19 cellular contexts compared by ENCODE assay signal in genomic region chr12:51910691-51911090, GRCh38. TPM values are rescaled to one million over a fixed set of nuclear protein-coding genes. Genes with fewer than 3 reads are reported as not detected.
DNase-seq lines count a peak whose midpoint lies in the region; ATAC-seq and TF ChIP-seq lines count a peak whose summit lies in the region.
"Had no signal": no experiment of that assay in that cellular context is flagged by ENCODE, and none has a peak within 500 bp of the region (broad histone marks: within the 10 kb centered on the region; RNA-seq: fewer than 3 reads in every experiment).

No MANE protein-coding gene starts in this region.

- H3K56ac ChIP-seq in mesendoderm (ENCODE audit: low read length) = no peak overlapping the region

- no peak overlapping the region for H3K4ac ChIP-seq in mesendoderm (ENCODE audit: low read depth, low read length)

- intact Hi-C loops in colonic mucosa (cut with DNase I) (no loop called here), left ventricle myocardium superior (cut with micrococcal nuclease) (no loop called here), upper lobe of right lung (cut with DNase I) (no loop called here)

- H3K79me2 ChIP-seq in osteoblast (ENCODE audit: insufficient read depth, low read length) (no peaks in the 10 kb centered on the region), mesendoderm (ENCODE audit: control insufficient read depth, insufficient read depth, low read length) (no peaks in the 10 kb centered on the region)

- H2BK120ac ChIP-seq in mesendoderm (ENCODE audit: low read depth, low read length) = no peak overlapping the region

- no peak overlapping the region for H3K23ac ChIP-seq in mesendoderm (ENCODE audit: low read length)

- H3K36me3 ChIP-seq in colonic mucosa (peaks cover 2% of the 10 kb centered on the region), osteoblast (ENCODE audit: insufficient read depth, low read length) (no peaks in the 10 kb centered on the region), upper lobe of right lung (peaks cover 9% of the 10 kb centered on the region), mesendoderm (ENCODE audit: control insufficient read depth, insufficient read depth, low read length) (no peaks in the 10 kb centered on the region)
- H3K36me3 ChIP-seq: HAP-1 had no signal

- H3K27me3 ChIP-seq in colonic mucosa = no peaks in the 10 kb centered on the region
- no peaks in the 10 kb centered on the region for H3K27me3 ChIP-seq in osteoblast (ENCODE audit: insufficient read depth, low read length)
- no peaks in the 10 kb centered on the region for H3K27me3 ChIP-seq in upper lobe of right lung
- no peaks in the 10 kb centered on the region for H3K27me3 ChIP-seq in mesendoderm (ENCODE audit: insufficient read depth, low read length, poor library complexity)

- no peak overlapping the region for H3K18ac ChIP-seq in mesendoderm (ENCODE audit: low read length)

- H3K79me1 ChIP-seq in mesendoderm (ENCODE audit: low read length) = no peaks in the 10 kb centered on the region

- no peak overlapping the region for H2AK5ac ChIP-seq in mesendoderm (ENCODE audit: low read length)

- ATAC-seq in left ventricle myocardium superior (peak; percentile 3), upper lobe of right lung (no peak)
- ATAC-seq: K562; naive thymus-derived CD8-positive, alpha-beta T cell had no signal

- H3K27ac ChIP-seq in colonic mucosa (peak overlapping the region; percentile 50), osteoblast (ENCODE audit: low read depth, low read length) (peak overlapping the region; percentile 11), upper lobe of right lung (peak overlapping the region; percentile 86), mesendoderm (ENCODE audit: low read depth, low read length) (no peak overlapping the region)
- H3K27ac ChIP-seq: epithelial cell of prostate had no signal

- H3K9ac ChIP-seq in colonic mucosa (ENCODE audit: low read depth in 2 of 2, low read length in 2 of 2) = peak overlapping the region; percentile 9 to 38
- no peak overlapping the region for H3K9ac ChIP-seq in mesendoderm (ENCODE audit: low read length)

- H4K8ac ChIP-seq in mesendoderm (ENCODE audit: low read depth, low read length) = no peak overlapping the region

- H3K4me3 ChIP-seq in colonic mucosa (no peak overlapping the region), osteoblast (ENCODE audit: insufficient read depth, low read length) (no peak overlapping the region), upper lobe of right lung (peak overlapping the region; percentile 58), mesendoderm (ENCODE audit: low read length) (no peak overlapping the region)
- H3K4me3 ChIP-seq: HAP-1, K562 had no signal

- H2AFZ ChIP-seq in osteoblast (ENCODE audit: low read length) = no peak overlapping the region

- peak overlapping the region; percentile 82 for H3K4me2 ChIP-seq in osteoblast (ENCODE audit: insufficient read depth, low read length)
- no peak overlapping the region for H3K4me2 ChIP-seq in mesendoderm (ENCODE audit: low read length)

- no peak for TF ChIP-seq CTCF in colonic mucosa (IDR thresholded peaks at IDR 0.05)
- TF ChIP-seq CTCF in osteoblast (IDR thresholded peaks at IDR 0.05; ENCODE audit: extremely low read depth, low read depth, low read length) = no peak
- TF ChIP-seq CTCF in upper lobe of right lung (IDR thresholded peaks at IDR 0.05) = no peak

- no peak overlapping the region for H4K5ac ChIP-seq in mesendoderm (ENCODE audit: low read length)

- WGBS in mesendoderm (ENCODE audit: extremely low coverage, insufficient coverage, low lambda C conversion rate) = no CpG with 5 or more reads among the region's 3 CpGs

- no peak overlapping the region for H2BK15ac ChIP-seq in mesendoderm (replicated peaks; ENCODE audit: low read depth)

- no peaks in the 10 kb centered on the region for H4K20me1 ChIP-seq in osteoblast (ENCODE audit: insufficient read depth, low read length)

- H3K4me1 ChIP-seq in colonic mucosa = peaks cover 31% of the 10 kb centered on the region
- H3K4me1 ChIP-seq in osteoblast (ENCODE audit: insufficient read depth, low read length) = peaks cover 18% of the 10 kb centered on the region
- H3K4me1 ChIP-seq in upper lobe of right lung = peaks cover 55% of the 10 kb centered on the region
- H3K4me1 ChIP-seq in mesendoderm (ENCODE audit: control insufficient read depth, low read depth, low read length) = peaks cover 7% of the 10 kb centered on the region
- H3K4me1 ChIP-seq: HAP-1 had no signal

- no peak for DNase-seq in colonic mucosa
- peak; percentile 48 for DNase-seq in left ventricle myocardium superior
- DNase-seq in osteoblast (ENCODE audit: insufficient read length, low spot score, missing footprints) = no peak
- DNase-seq in upper lobe of right lung = peak; percentile 55
- DNase-seq in HPDE6-E6E7 (ENCODE audit: extremely low spot score) = no peak
- no peak for DNase-seq in mesendoderm
- no peak for DNase-seq in retina
- DNase-seq: activated CD4-positive, alpha-beta T cell treated with anti-CD3 and anti-CD28 coated beads for 4 hours; activated naive CD8-positive, alpha-beta T cell treated with anti-CD3 and anti-CD28 coated beads, Interleukin-2, amount 10 ng/mL, durations not matched to agents 7 days and 5 days; C1 segment of cervical spinal cord; cerebellar nuclear complex; naive thymus-derived CD8-positive, alpha-beta T cell; NCI-H1105; NCI-H2171 treated with DMSO at 0.1 percent for 48 hours; SIG-M5 had no signal

- no peak overlapping the region for H2BK5ac ChIP-seq in mesendoderm (ENCODE audit: low read length)

- H3K9me3 ChIP-seq in colonic mucosa = no peaks in the 10 kb centered on the region
- H3K9me3 ChIP-seq in osteoblast (ENCODE audit: low read depth, low read length) = no peaks in the 10 kb centered on the region
- H3K9me3 ChIP-seq in upper lobe of right lung = no peaks in the 10 kb centered on the region
- H3K9me3 ChIP-seq: HAP-1 had no signal

RNA-seq across cellular contexts. Expression of gene ACVRL1, which starts 3.4 kb away (rescaled TPM):
- total RNA-seq in colonic mucosa (100 to 1,000 TPM; 121 to 162 TPM), left ventricle myocardium superior (31.7 TPM), osteoblast (9.8 and 11.5 TPM in 2 replicates), upper lobe of right lung (223 TPM)
- polyA plus RNA-seq in mesendoderm (2013, experiment 1 of 2) = 0.21 TPM
- 0.01 TPM for polyA plus RNA-seq in mesendoderm (2013, experiment 2 of 2)
- total RNA-seq: activated naive CD8-positive, alpha-beta T cell treated with anti-CD3 and anti-CD28 coated beads, Interleukin-2, amount 10 ng/mL, durations not matched to agents 7 days and 5 days; naive thymus-derived CD8-positive, alpha-beta T cell had no signal
- polyA plus RNA-seq: naive thymus-derived CD8-positive, alpha-beta T cell had no signal

RNA-seq across cellular contexts. Expression of gene ANKRD33, which starts 22.8 kb away (rescaled TPM):
- not detected for total RNA-seq in colonic mucosa
- not detected for total RNA-seq in left ventricle myocardium superior
- total RNA-seq in osteoblast = not detected in 2 replicates
- total RNA-seq in upper lobe of right lung = not detected
- not detected for polyA plus RNA-seq in mesendoderm (2013, experiment 1 of 2)
- 0.03 TPM for polyA plus RNA-seq in mesendoderm (2013, experiment 2 of 2)
- total RNA-seq: activated naive CD8-positive, alpha-beta T cell treated with anti-CD3 and anti-CD28 coated beads, Interleukin-2, amount 10 ng/mL, durations not matched to agents 7 days and 5 days; naive thymus-derived CD8-positive, alpha-beta T cell; renal cortical epithelial cell had no signal
- polyA plus RNA-seq: naive thymus-derived CD8-positive, alpha-beta T cell had no signal

RNA-seq across cellular contexts. Expression of gene ACVR1B, which starts 40.8 kb away (rescaled TPM):
- total RNA-seq in colonic mucosa (10 to 100 TPM; 56.0 to 63.0 TPM), left ventricle myocardium superior (11.2 TPM), osteoblast (10.5 and 13.0 TPM in 2 replicates), upper lobe of right lung (33.5 TPM)
- 9.9 TPM for polyA plus RNA-seq in mesendoderm (2013, experiment 1 of 2)
- polyA plus RNA-seq in mesendoderm (2013, experiment 2 of 2) = 9.5 TPM

Comparison
In these comparisons a context has a peak if more than half of its experiments do, and no peak if none do; other contexts are left out.
1. DNase-seq: peak in left ventricle myocardium superior (single experiment) and upper lobe of right lung (single experiment); none in colonic mucosa (single experiment), osteoblast (single experiment), HPDE6-E6E7 (single experiment), mesendoderm (single experiment) and retina (single experiment).